In genomic region chr12:50201987-50202521, GRCh38 we compare ENCODE assay signal across 9 cellular contexts. TPM values are rescaled to one million over a fixed set of nuclear protein-coding genes. Genes with fewer than 3 reads are reported as not detected.
DNase-seq lines count a peak whose midpoint lies in the region; ATAC-seq, FAIRE-seq and TF ChIP-seq lines count a peak whose summit lies in the region.
"Had no signal": no experiment of that assay in that cellular context is flagged by ENCODE, and none has a peak within 500 bp of the region (broad histone marks: within the 10 kb centered on the region; RNA-seq: fewer than 3 reads in every experiment).

No MANE protein-coding gene starts in this region.

- peak; percentile 100 for DNase-seq in EL
- DNase-seq in NCI-H526 treated with DMSO at 0.1 percent for 48 hours (lab: John Stamatoyannopoulos, UW): peak; percentile 7
- peak in 3 of 6 donors; percentile 30 to 48 (median 31) for DNase-seq in pancreas
- DNase-seq in activated CD4-positive, alpha-beta T cell treated with anti-CD3 and anti-CD28 coated beads for 4 hours: no peak
- no peak for DNase-seq in GOT3 (lab: John Stamatoyannopoulos, UW)
- DNase-seq in MM.1S: no peak
- no peak for DNase-seq in NCI-H1105 (lab: John Stamatoyannopoulos, UW)
- DNase-seq: SHP77 had no signal

- TF ChIP-seq CTCF in pancreas (IDR thresholded peaks at IDR 0.05): no peak
- no peak for TF ChIP-seq CTCF in MM.1S (IDR thresholded peaks at IDR 0.05; ENCODE audit: low read length)

- no peak overlapping the region for H3K4me2 ChIP-seq in MM.1S (ENCODE audit: low read depth, low read length)

- peak overlapping the region in 3 of 4 donors; percentile 58 to 81 (median 80) for H3K27ac ChIP-seq in pancreas
- H3K27ac ChIP-seq in MM.1S (ENCODE audit: low read length): no peak overlapping the region

- H2AFZ ChIP-seq in MM.1S (ENCODE audit: low read length): no peak overlapping the region

- H3K9me3 ChIP-seq in pancreas (no peaks in the 10 kb centered on the region), MM.1S (replicated peaks; ENCODE audit: insufficient read depth, low read length) (no peaks in the 10 kb centered on the region)

- H3K4me3 ChIP-seq in pancreas (no peak overlapping the region), MM.1S (ENCODE audit: low read length) (no peak overlapping the region)

- H3K27me3 ChIP-seq in pancreas (no peaks in the 10 kb centered on the region), MM.1S (replicated peaks; ENCODE audit: insufficient read depth, low read length) (no peaks in the 10 kb centered on the region)

- no peaks in the 10 kb centered on the region for H4K20me1 ChIP-seq in MM.1S (ENCODE audit: insufficient read depth, low read length)

- H3K36me3 ChIP-seq in pancreas (peaks cover 3 to 30% (median 4%) of the 10 kb centered on the region in 3 donors), MM.1S (replicated peaks; ENCODE audit: insufficient read depth, low read length) (no peaks in the 10 kb centered on the region)

- WGBS in pancreas, 2 donors: 16 to 29% methylated on average over 3 of the region's 3 CpGs

- H3K9ac ChIP-seq in MM.1S (ENCODE audit: low read length): no peak overlapping the region

- FAIRE-seq in pancreas (lab: Jason Lieb, UNC): no peak

- H3K79me2 ChIP-seq in MM.1S (ENCODE audit: low read length): no peaks in the 10 kb centered on the region

- H3K4me1 ChIP-seq in pancreas (peaks cover 0 to 17% (median 15%) of the 10 kb centered on the region in 3 donors), MM.1S (ENCODE audit: low read length) (no peaks in the 10 kb centered on the region)

- intact Hi-C loops in pancreas (cut with DNase I): no loop called here

- no peaks in the 10 kb centered on the region for H3K9me2 ChIP-seq in MM.1S (replicated peaks; ENCODE audit: insufficient read depth, low read length)

- peak; percentile 75 for ATAC-seq in esophagus mucosa
- peak; percentile 85 to 96 (median 94) for ATAC-seq in pancreas

- H3F3A ChIP-seq in MM.1S (ENCODE audit: insufficient read depth, low read length): no peaks in the 10 kb centered on the region

RNA-seq across cellular contexts. Expression of gene CERS5, which starts 34.9 kb away (rescaled TPM):
- total RNA-seq in esophagus mucosa (21.9 TPM), pancreas (10 to 100 TPM; 12.9 to 22.8 (median 15.6) TPM)
- 10 to 100 TPM; 48.0 to 84.3 TPM for polyA plus RNA-seq in pancreas

Comparison
In these comparisons a context has a peak if more than half of its experiments do, and no peak if none do; other contexts are left out.
1. DNase-seq: peak in EL (single experiment) and NCI-H526 treated with DMSO at 0.1 percent for 48 hours (single experiment); none in activated CD4-positive, alpha-beta T cell treated with anti-CD3 and anti-CD28 coated beads for 4 hours (0 of 2), GOT3 (single experiment), MM.1S (single experiment) and NCI-H1105 (single experiment).